13 cellular contexts compared by ENCODE assay signal in genomic region chr7:84529480-84530205, GRCh38.
DNase-seq lines count a peak whose midpoint lies in the region; ATAC-seq and TF ChIP-seq lines count a peak whose summit lies in the region.
"Had no signal": no experiment of that assay in that cellular context is flagged by ENCODE, and none has a peak within 500 bp of the region (broad histone marks: within the 10 kb centered on the region; RNA-seq: fewer than 3 reads in every experiment).

No MANE protein-coding gene starts in this region.

- H3K4me3 Mint-ChIP-seq in WTC11: no peak overlapping the region
- H3K4me3 Mint-ChIP-seq: activated CD4-positive, alpha-beta T cell treated with anti-CD3 and anti-CD28 coated beads, Interleukin-2, amount 10 ng/mL, durations not matched to agents 7 days and 5 days; CD4-positive, alpha-beta T cell; neural crest cell had no signal

- POLR2A ChIA-PET in WTC11 (lab: Charles Lee): no interaction called here

- no peak for TF ChIP-seq CTCF in astrocyte of the cerebellum (IDR thresholded peaks at IDR 0.05; ENCODE audit: low read depth, low read length, missing control alignments)
- TF ChIP-seq CTCF in WTC11 (IDR thresholded peaks at IDR 0.05): no peak

- CTCF ChIA-PET in WTC11 (lab: Charles Lee): no interaction called here

- DNase-seq in AG20443 (ENCODE audit: low spot score) (peak; percentile 20), LHCN-M2 (ENCODE audit: low read depth) (peak; percentile 88), astrocyte of the cerebellum (ENCODE audit: low read depth) (peak; percentile 52), lung microvascular endothelial cell (ENCODE audit: low read depth in 2 of 2) (peak; percentile 9 to 39), WTC11 (ENCODE audit: low spot score) (no peak), cerebellar cortex (ENCODE audit: low spot score) (no peak)
- no peak for DNase-seq in activated CD4-positive, CD25-positive, alpha-beta regulatory T cell (lab: John Stamatoyannopoulos, UW)
- DNase-seq: activated CD4-positive, alpha-beta T cell treated with anti-CD3 and anti-CD28 coated beads, Interleukin-2, amount 10 ng/mL, durations not matched to agents 7 days and 5 days; CD4-positive, alpha-beta T cell; heart right ventricle; Karpas-422 had no signal

- ATAC-seq in WTC11: no peak
- ATAC-seq in HG03432 (IDR thresholded peaks at IDR 0.05; ENCODE audit: unreplicated experiment): no peak
- ATAC-seq: heart right ventricle had no signal

- no peaks in the 10 kb centered on the region for H3K9me3 Mint-ChIP-seq in WTC11
- H3K9me3 Mint-ChIP-seq: activated CD4-positive, alpha-beta T cell treated with anti-CD3 and anti-CD28 coated beads, Interleukin-2, amount 10 ng/mL, durations not matched to agents 7 days and 5 days; CD4-positive, alpha-beta T cell; neural crest cell had no signal

- H3K4me1 Mint-ChIP-seq in WTC11: peaks cover 27% of the 10 kb centered on the region
- H3K4me1 Mint-ChIP-seq: activated CD4-positive, alpha-beta T cell treated with anti-CD3 and anti-CD28 coated beads, Interleukin-2, amount 10 ng/mL, durations not matched to agents 7 days and 5 days; neural crest cell had no signal

- no peaks in the 10 kb centered on the region for H3K27me3 Mint-ChIP-seq in WTC11 (ENCODE audit: low read depth)
- H3K27me3 Mint-ChIP-seq: activated CD4-positive, alpha-beta T cell treated with anti-CD3 and anti-CD28 coated beads, Interleukin-2, amount 10 ng/mL, durations not matched to agents 7 days and 5 days; CD4-positive, alpha-beta T cell had no signal

- H3K36me3 Mint-ChIP-seq in WTC11: no peaks in the 10 kb centered on the region

- H3K27ac Mint-ChIP-seq in WTC11: no peak overlapping the region; the same call in 1 of the 2 replicates
- H3K27ac Mint-ChIP-seq: activated CD4-positive, alpha-beta T cell treated with anti-CD3 and anti-CD28 coated beads, Interleukin-2, amount 10 ng/mL, durations not matched to agents 7 days and 5 days; CD4-positive, alpha-beta T cell had no signal

- in situ Hi-C loops in astrocyte of the cerebellum (cut with HindIII; ENCODE audit: low sequenced_read_pairs): no loop called here

- no peak overlapping the region for H3K4me3 ChIP-seq in astrocyte of the cerebellum (ENCODE audit: low read depth, low read length)
- H3K4me3 ChIP-seq: heart right ventricle had no signal

TF ChIP-seq in WTC11, 78 proteins besides CTCF, POLR2A, EP300 and RAD21:
- TF ChIP-seq HMGXB4 (CRISPR knock-in tag; IDR thresholded peaks at IDR 0.05): no peak
- no peak for TF ChIP-seq TEAD4 (CRISPR knock-in tag; IDR thresholded peaks at IDR 0.05)
- TF ChIP-seq AR (CRISPR knock-in tag; IDR thresholded peaks at IDR 0.05): no peak
- TF ChIP-seq ERG (CRISPR knock-in tag; IDR thresholded peaks at IDR 0.05): no peak
- TF ChIP-seq ZNF232 (CRISPR knock-in tag; IDR thresholded peaks at IDR 0.05): no peak
- no peak for TF ChIP-seq TCF7 (CRISPR knock-in tag; IDR thresholded peaks at IDR 0.05; ENCODE audit: low read depth)
- TF ChIP-seq CREM (CRISPR knock-in tag; IDR thresholded peaks at IDR 0.05): no peak
- TF ChIP-seq KAT7 (CRISPR knock-in tag; IDR thresholded peaks at IDR 0.05; ENCODE audit: borderline replicate concordance): no peak

Comparison
In these comparisons a context has a peak if more than half of its experiments do, and no peak if none do; other contexts are left out.
1. DNase-seq: peak in AG20443 (single experiment), LHCN-M2 (single experiment), astrocyte of the cerebellum (single experiment) and lung microvascular endothelial cell (2 of 2); none in WTC11 (single experiment), activated CD4-positive, CD25-positive, alpha-beta regulatory T cell (0 of 4) and cerebellar cortex (single experiment).